ENCODE assay signal across 18 cellular contexts in genomic region chr1:165879946-165880345, GRCh38.
"Had no signal": no experiment of that assay in that cellular context is flagged by ENCODE, and none has a peak within 500 bp of the region (broad histone marks: within the 10 kb centered on the region; RNA-seq: fewer than 3 reads in every experiment).

No MANE protein-coding gene starts in this region.

- H3K9me3 Mint-ChIP-seq: activated CD4-positive, alpha-beta T cell treated with anti-CD3 and anti-CD28 coated beads, Interleukin-2, amount 10 ng/mL, durations not matched to agents 24 days and 14 days; activated naive CD4-positive, alpha-beta T cell treated with anti-CD3 and anti-CD28 coated beads, Interleukin-2, amount 50 U/mL, for 72 hours; activated T-cell treated with anti-CD3 and anti-CD28 coated beads, Interleukin-2, amount 50 U/mL, for 72 hours; memory B cell had no signal

- ATAC-seq: activated CD8-positive, alpha-beta T cell treated with anti-CD3 and anti-CD28 coated beads, Interleukin-2, amount 10 ng/mL, durations not matched to agents 7 days and 5 days; activated naive CD4-positive, alpha-beta T cell treated with anti-CD3 and anti-CD28 coated beads, Interleukin-2, amount 50 U/mL, for 72 hours; activated T-cell treated with anti-CD3 and anti-CD28 coated beads, Interleukin-2, amount 50 U/mL, for 72 hours; pancreas; upper lobe of right lung had no signal

- H3K27me3 ChIP-seq: pancreas, upper lobe of right lung had no signal

- H3K27me3 Mint-ChIP-seq: activated CD4-positive, alpha-beta T cell treated with anti-CD3 and anti-CD28 coated beads, Interleukin-2, amount 10 ng/mL, durations not matched to agents 24 days and 14 days; memory B cell had no signal

- H3K36me3 ChIP-seq: left ventricle myocardium inferior, pancreas, upper lobe of right lung had no signal

- H3K4me3 ChIP-seq: coronary artery, left ventricle myocardium inferior, pancreas, upper lobe of right lung had no signal

- H3K9me3 ChIP-seq: pancreas, upper lobe of right lung had no signal

- H3K36me3 Mint-ChIP-seq: memory B cell had no signal

- DNase-seq: activated CD4-positive, alpha-beta T cell treated with anti-CD3 and anti-CD28 coated beads, Interleukin-2, amount 10 ng/mL, durations not matched to agents 24 days and 14 days; activated CD4-positive, CD25-positive, alpha-beta regulatory T cell; activated CD8-positive, alpha-beta memory T cell treated with anti-CD3 and anti-CD28 coated beads, Interleukin-2, amount 50 U/mL, for 48 hours; activated CD8-positive, alpha-beta T cell treated with anti-CD3 and anti-CD28 coated beads, Interleukin-2, amount 10 ng/mL, durations not matched to agents 7 days and 5 days; activated gamma-delta T cell; activated T-cell treated with anti-CD3 and anti-CD28 coated beads, Interleukin-2, amount 50 U/mL, for 72 hours; central memory CD4-positive, alpha-beta T cell; islet precursor cell; left ventricle myocardium inferior; nephron progenitor cell; pancreas; stimulated activated CD4-positive, alpha-beta T cell treated with anti-CD3 and anti-CD28 coated beads, Interleukin-2, amount 100 ng/mL, for 48 hours; stimulated activated naive CD4-positive, alpha-beta T cell; SW 1271; upper lobe of right lung had no signal

- H3K4me3 Mint-ChIP-seq: activated CD4-positive, alpha-beta T cell treated with anti-CD3 and anti-CD28 coated beads, Interleukin-2, amount 10 ng/mL, durations not matched to agents 24 days and 14 days; activated CD8-positive, alpha-beta T cell treated with anti-CD3 and anti-CD28 coated beads, Interleukin-2, amount 10 ng/mL, durations not matched to agents 7 days and 5 days; activated T-cell treated with anti-CD3 and anti-CD28 coated beads, Interleukin-2, amount 50 U/mL, for 72 hours; memory B cell; nephron progenitor cell had no signal

- H3K27ac ChIP-seq: coronary artery, left ventricle myocardium inferior, pancreas, upper lobe of right lung had no signal

- H3K27ac Mint-ChIP-seq: activated CD4-positive, alpha-beta T cell treated with anti-CD3 and anti-CD28 coated beads, Interleukin-2, amount 10 ng/mL, durations not matched to agents 24 days and 14 days; activated CD8-positive, alpha-beta T cell treated with anti-CD3 and anti-CD28 coated beads, Interleukin-2, amount 10 ng/mL, durations not matched to agents 7 days and 5 days; activated naive CD4-positive, alpha-beta T cell treated with anti-CD3 and anti-CD28 coated beads, Interleukin-2, amount 50 U/mL, for 72 hours; activated T-cell treated with anti-CD3 and anti-CD28 coated beads, Interleukin-2, amount 50 U/mL, for 72 hours; memory B cell; nephron progenitor cell had no signal
